Comparison of ENCODE assay signal across 26 cellular contexts in the genomic region with DNA sequence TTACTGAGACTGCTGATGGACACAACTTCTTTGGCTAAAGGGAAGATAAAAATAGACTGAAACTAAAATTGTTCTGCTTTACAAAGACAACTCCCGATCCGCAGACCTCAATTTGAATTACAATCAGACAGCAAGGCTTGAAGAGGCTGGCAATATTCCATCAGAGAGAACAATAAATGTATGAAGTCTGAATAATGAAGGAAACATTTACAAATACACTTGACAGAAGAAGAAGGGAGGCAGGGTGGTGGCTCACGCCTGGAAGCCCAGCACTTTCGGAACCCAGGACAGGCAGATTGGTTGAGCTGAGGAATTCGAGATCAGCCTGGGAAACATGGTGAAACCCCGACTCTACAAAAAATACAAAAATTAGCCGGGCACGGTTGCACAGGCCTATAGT. TPM values are rescaled to one million over a fixed set of nuclear protein-coding genes. Genes with fewer than 3 reads are reported as not detected.
"Had no signal": no experiment of that assay in that cellular context is flagged by ENCODE, and none has a peak within 500 bp of the region (broad histone marks: within the 10 kb centered on the region; RNA-seq: fewer than 3 reads in every experiment).

No MANE protein-coding gene starts in this region.

- H3K4me3 ChIP-seq: cardiac muscle cell, K562, Peyer's patch had no signal

- H3K27me3 ChIP-seq: brain microvascular endothelial cell, cardiac muscle cell, Peyer's patch had no signal

- FAIRE-seq: K562, TTC549 had no signal

- H3K27ac ChIP-seq: brain microvascular endothelial cell, cardiac muscle cell, Peyer's patch, VCaP had no signal

- H3K36me3 ChIP-seq: brain microvascular endothelial cell, cardiac muscle cell, Peyer's patch had no signal

- DNase-seq: activated CD4-positive, alpha-beta T cell treated with anti-CD3 and anti-CD28 coated beads for 36 hours; activated CD8-positive, alpha-beta memory T cell treated with anti-CD3 and anti-CD28 coated beads, Interleukin-2, amount 50 U/mL, for 4 hours; activated CD8-positive, alpha-beta T cell treated with anti-CD3 and anti-CD28 coated beads for 36 hours; activated naive CD4-positive, alpha-beta T cell; activated T-cell treated with anti-CD3 and anti-CD28 coated beads, Interleukin-2, amount 50 U/mL, for 1 hour; aorta; brain microvascular endothelial cell; cerebellar nuclear complex; Karpas-422; NCI-H1092 treated with DMSO at 0.1 percent for 48 hours; NCI-H1417 treated with DMSO at 0.1 percent for 48 hours; NCI-H1694; NCI-H2029; NCI-H2107; NCI-H345; NCI-H510A treated with DMSO at 0.1 percent for 48 hours; NCI-H69; Peyer's patch; SHP77 treated with DMSO at 0.1 percent for 48 hours; T-helper 17 cell; T-helper 9 cell had no signal

- H3K9me3 ChIP-seq: Peyer's patch had no signal

- ATAC-seq: activated CD4-positive, alpha-beta T cell treated with anti-CD3 and anti-CD28 coated beads for 36 hours; activated CD8-positive, alpha-beta T cell treated with anti-CD3 and anti-CD28 coated beads for 36 hours; K562; T-helper 17 cell had no signal

RNA-seq across cellular contexts. Expression of gene ODF4, which starts 14.6 kb away (rescaled TPM):
- total RNA-seq: activated CD4-positive, alpha-beta T cell treated with anti-CD3 and anti-CD28 coated beads for 36 hours; activated CD8-positive, alpha-beta T cell treated with anti-CD3 and anti-CD28 coated beads for 36 hours; aorta; cardiac muscle cell; K562; Peyer's patch; SK-MEL-5; T-helper 17 cell had no signal
- polyA plus RNA-seq: aorta, cardiac muscle cell, K562 had no signal

RNA-seq across cellular contexts. Expression of gene RNF222, which starts 43.4 kb away (rescaled TPM):
- total RNA-seq: activated CD4-positive, alpha-beta T cell treated with anti-CD3 and anti-CD28 coated beads for 36 hours; aorta; cardiac muscle cell; K562; Peyer's patch; SK-MEL-5 had no signal
- polyA plus RNA-seq: aorta, K562 had no signal

RNA-seq across cellular contexts. Expression of gene ARHGEF15, which starts 44.2 kb away (rescaled TPM):
- total RNA-seq: activated CD4-positive, alpha-beta T cell treated with anti-CD3 and anti-CD28 coated beads for 36 hours; activated CD8-positive, alpha-beta T cell treated with anti-CD3 and anti-CD28 coated beads for 36 hours; K562; SK-MEL-5; T-helper 17 cell had no signal
- polyA plus RNA-seq: K562 had no signal
